In the genomic region with DNA sequence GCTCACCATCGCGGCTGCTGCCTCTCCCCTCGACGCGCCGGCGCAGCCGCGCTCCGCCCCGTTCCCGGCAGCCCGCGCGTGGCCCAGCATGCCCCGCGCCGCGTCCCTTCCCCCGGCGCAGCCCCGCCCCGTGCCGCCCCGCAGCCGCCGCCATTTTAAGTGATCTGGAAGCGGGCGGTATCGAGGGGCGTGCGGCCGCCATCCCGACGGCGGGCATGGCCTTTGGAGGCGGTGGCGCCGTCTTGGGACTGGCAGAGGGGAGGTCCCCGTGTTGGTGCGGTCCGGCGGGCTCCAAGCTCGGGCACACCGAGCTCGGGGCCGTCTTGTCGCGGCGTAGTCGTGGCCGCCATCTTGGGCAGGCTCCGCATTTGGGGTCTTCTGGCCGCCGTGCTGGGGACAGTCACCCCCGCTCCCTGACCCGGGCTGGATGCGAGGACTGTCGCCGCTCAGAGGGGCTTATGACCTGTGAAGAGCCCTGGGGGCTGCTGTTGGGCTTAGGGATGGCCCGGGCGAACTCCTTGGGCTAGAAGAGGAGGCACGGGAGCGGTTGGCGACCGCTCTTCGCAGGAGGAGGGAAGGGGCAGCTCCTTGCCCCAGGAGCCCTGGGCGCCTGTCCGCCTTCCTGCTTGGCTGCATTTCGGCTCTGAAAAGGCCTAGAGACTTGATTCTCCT, we compare ENCODE assay signal across 1 cellular context.
TF ChIP-seq lines count a peak whose summit lies in the region.

Gene ELOB, minus strand, starts transcription at position 50 of the 672 bp plus-strand sequence. Its CDS starts 41 bp downstream, at position 9.

TF ChIP-seq in A549, 52 proteins besides CTCF, POLR2A, EP300 and RAD21 (continued from another document):
- TF ChIP-seq ZFP36 (IDR thresholded peaks at IDR 0.05; ENCODE audit: borderline replicate concordance, partially characterized antibody) (no peak), KDM1A (IDR thresholded peaks at IDR 0.05; ENCODE audit: low read depth) (no peak), SREBF2 (IDR thresholded peaks at IDR 0.05) (no peak), HES2 (IDR thresholded peaks at IDR 0.05) (no peak), NR3C1 (IDR thresholded peaks at IDR 0.05) (no peak), RNF2 (IDR thresholded peaks at IDR 0.05; ENCODE audit: borderline replicate concordance, low read depth) (no peak), ESRRA (IDR thresholded peaks at IDR 0.05; ENCODE audit: borderline replicate concordance, low read length) (no peak), GATA3 (IDR thresholded peaks at IDR 0.05; ENCODE audit: borderline replicate concordance) (0 out of 2 replicates have a peak, but pooled peaks have one; percentile 15), NPAS2 (CRISPR knock-in tag; IDR thresholded peaks at IDR 0.05; ENCODE audit: borderline replicate concordance) (no peak), FOSL2 (IDR thresholded peaks at IDR 0.05) (no peak), FOSL2 (CRISPR knock-in tag; IDR thresholded peaks at IDR 0.05) (no peak), KDM5A (IDR thresholded peaks at IDR 0.05) (no peak), HOXB13 (CRISPR knock-in tag; IDR thresholded peaks at IDR 0.05; ENCODE audit: low read depth) (no peak), NFE2L2 (conservative IDR thresholded peaks at IDR 0.05; ENCODE audit: low read length) (no peak), CHD2 (IDR thresholded peaks at IDR 0.05; ENCODE audit: low read length, partially characterized antibody) (no peak), BHLHE40 (IDR thresholded peaks at IDR 0.05; ENCODE audit: low read depth, low read length) (no peak), MAZ (IDR thresholded peaks at IDR 0.05; ENCODE audit: borderline replicate concordance, low read depth, low read length) (no peak), RCOR1 (IDR thresholded peaks at IDR 0.05; ENCODE audit: low read depth, low read length) (no peak), TFCP2L1 (CRISPR knock-in tag; IDR thresholded peaks at IDR 0.05) (no peak), SMC3 (IDR thresholded peaks at IDR 0.05) (no peak; the same call in 2 of the 3 replicates), FOXS1 (CRISPR knock-in tag; IDR thresholded peaks at IDR 0.05) (no peak), ZSCAN20 (CRISPR knock-in tag; IDR thresholded peaks at IDR 0.05) (no peak), HDAC2 (IDR thresholded peaks at IDR 0.05) (no peak), EHMT2 (IDR thresholded peaks at IDR 0.05; ENCODE audit: low read depth) (no peak), ZC3H11A (IDR thresholded peaks at IDR 0.05) (no peak), ZNF302 (CRISPR knock-in tag; IDR thresholded peaks at IDR 0.05) (no peak), PBX3 (IDR thresholded peaks at IDR 0.05) (no peak)
- TF ChIP-seq, protein P1, sequence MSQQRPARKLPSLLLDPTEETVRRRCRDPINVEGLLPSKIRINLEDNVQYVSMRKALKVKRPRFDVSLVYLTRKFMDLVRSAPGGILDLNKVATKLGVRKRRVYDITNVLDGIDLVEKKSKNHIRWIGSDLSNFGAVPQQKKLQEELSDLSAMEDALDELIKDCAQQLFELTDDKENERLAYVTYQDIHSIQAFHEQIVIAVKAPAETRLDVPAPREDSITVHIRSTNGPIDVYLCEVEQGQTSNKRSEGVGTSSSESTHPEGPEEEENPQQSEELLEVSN (IDR thresholded peaks at IDR 0.05; ENCODE audit: borderline replicate concordance, low read depth) = no peak
- TF ChIP-seq, protein P2, sequence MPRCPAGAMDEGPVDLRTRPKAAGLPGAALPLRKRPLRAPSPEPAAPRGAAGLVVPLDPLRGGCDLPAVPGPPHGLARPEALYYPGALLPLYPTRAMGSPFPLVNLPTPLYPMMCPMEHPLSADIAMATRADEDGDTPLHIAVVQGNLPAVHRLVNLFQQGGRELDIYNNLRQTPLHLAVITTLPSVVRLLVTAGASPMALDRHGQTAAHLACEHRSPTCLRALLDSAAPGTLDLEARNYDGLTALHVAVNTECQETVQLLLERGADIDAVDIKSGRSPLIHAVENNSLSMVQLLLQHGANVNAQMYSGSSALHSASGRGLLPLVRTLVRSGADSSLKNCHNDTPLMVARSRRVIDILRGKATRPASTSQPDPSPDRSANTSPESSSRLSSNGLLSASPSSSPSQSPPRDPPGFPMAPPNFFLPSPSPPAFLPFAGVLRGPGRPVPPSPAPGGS (IDR thresholded peaks at IDR 0.05) = peak; percentile 68; the same call in 1 of the 3 replicates
- TF ChIP-seq, protein P3, sequence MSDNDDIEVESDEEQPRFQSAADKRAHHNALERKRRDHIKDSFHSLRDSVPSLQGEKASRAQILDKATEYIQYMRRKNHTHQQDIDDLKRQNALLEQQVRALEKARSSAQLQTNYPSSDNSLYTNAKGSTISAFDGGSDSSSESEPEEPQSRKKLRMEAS (IDR thresholded peaks at IDR 0.05) = peak; percentile 62
- TF ChIP-seq, protein P4, sequence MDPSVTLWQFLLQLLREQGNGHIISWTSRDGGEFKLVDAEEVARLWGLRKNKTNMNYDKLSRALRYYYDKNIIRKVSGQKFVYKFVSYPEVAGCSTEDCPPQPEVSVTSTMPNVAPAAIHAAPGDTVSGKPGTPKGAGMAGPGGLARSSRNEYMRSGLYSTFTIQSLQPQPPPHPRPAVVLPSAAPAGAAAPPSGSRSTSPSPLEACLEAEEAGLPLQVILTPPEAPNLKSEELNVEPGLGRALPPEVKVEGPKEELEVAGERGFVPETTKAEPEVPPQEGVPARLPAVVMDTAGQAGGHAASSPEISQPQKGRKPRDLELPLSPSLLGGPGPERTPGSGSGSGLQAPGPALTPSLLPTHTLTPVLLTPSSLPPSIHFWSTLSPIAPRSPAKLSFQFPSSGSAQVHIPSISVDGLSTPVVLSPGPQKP (IDR thresholded peaks at IDR 0.05; ENCODE audit: low read depth, low read length) = no peak
TF ChIP-seq in A549: peak in this region for 7.
